ENCODE assay signal across 20 cellular contexts in the genomic region with DNA sequence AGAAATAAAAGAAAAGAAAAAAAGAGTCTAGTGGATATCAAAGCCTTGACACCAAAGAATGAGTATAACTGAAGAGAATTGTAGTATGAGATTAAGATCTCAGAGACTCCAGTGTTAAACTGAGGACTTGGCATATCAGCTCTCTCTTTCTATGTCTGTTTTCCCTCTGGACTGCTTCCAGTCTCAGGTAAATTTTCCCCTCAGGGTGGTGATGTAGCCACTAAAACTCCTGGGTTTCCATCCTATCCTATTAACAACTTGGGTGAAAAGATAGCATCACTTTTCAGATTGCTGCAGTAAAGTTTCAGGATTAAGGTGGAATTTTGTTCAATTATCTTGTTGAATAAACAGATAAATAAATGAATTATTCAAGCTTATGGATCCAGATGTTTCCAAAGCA.
DNase-seq lines count a peak whose midpoint lies in the region; ATAC-seq and TF ChIP-seq lines count a peak whose summit lies in the region.
"Had no signal": no experiment of that assay in that cellular context is flagged by ENCODE, and none has a peak within 500 bp of the region (broad histone marks: within the 10 kb centered on the region; RNA-seq: fewer than 3 reads in every experiment).

No MANE protein-coding gene starts in this region.

- H3K4me1 Mint-ChIP-seq in T-helper 17 cell (peaks cover 5% of the 10 kb centered on the region), osteocyte (ENCODE audit: unreplicated experiment) (peaks cover 12% of the 10 kb centered on the region)
- peaks cover 5% of the 10 kb centered on the region for H3K4me1 Mint-ChIP-seq in stimulated activated memory B cell treated with anti-CD40 and anti-IgM and Interleukin-4, amounts not matched to agents 10 μg/mL and 1 μg/mL and 100 μg/mL, for 72 hours
- H3K4me1 Mint-ChIP-seq: B cell had no signal

- intact Hi-C loops in A673 (cut with micrococcal nuclease; ENCODE audit: unreplicated experiment) = no loop called here
- intact Hi-C loops in psoas muscle (cut with DNase I) = no loop called here

- H3K9me3 ChIP-seq in T-helper 17 cell (ENCODE audit: control insufficient read depth, low read length, poor library complexity, severe bottlenecking) (no peaks in the 10 kb centered on the region), A673 (ENCODE audit: low read depth, low read length, poor library complexity, severe bottlenecking) (no peaks in the 10 kb centered on the region), psoas muscle (no peaks in the 10 kb centered on the region)
- H3K9me3 ChIP-seq: Caco-2 had no signal

- H3K27me3 ChIP-seq in A673 (replicated peaks; ENCODE audit: insufficient read depth, low read depth, low read length, poor library complexity) (no peaks in the 10 kb centered on the region), psoas muscle (ENCODE audit: insufficient read depth in 3 of 3, low read length in 2 of 3) (no peaks in the 10 kb centered on the region)
- H3K27me3 ChIP-seq: BLaER1 treated with 17β-estradiol and CSF1 and Interleukin-3, amounts not matched to agents 10 nM and 100 nM had no signal

- H3K4me3 Mint-ChIP-seq in T-helper 17 cell = no peak overlapping the region
- H3K4me3 Mint-ChIP-seq in osteocyte (ENCODE audit: unreplicated experiment) = no peak overlapping the region
- H3K4me3 Mint-ChIP-seq in stimulated activated memory B cell treated with anti-CD40 and anti-IgM and Interleukin-4, amounts not matched to agents 10 μg/mL and 1 μg/mL and 100 μg/mL, for 72 hours = no peak overlapping the region
- H3K4me3 Mint-ChIP-seq: B cell; CD4-positive, alpha-beta T cell; CD8-positive, alpha-beta T cell had no signal

- DNase-seq in ELF-1 (ENCODE audit: low read depth, low spot score) (peak; percentile 8), M059J (ENCODE audit: low read depth) (peak; percentile 33), T-helper 17 cell (no peak), osteocyte (ENCODE audit: extremely low spot score, unreplicated experiment) (no peak), A673 (ENCODE audit: low spot score) (no peak), psoas muscle (no peak)
- DNase-seq: 8988T; AML-193; Caco-2; Calu3; CD4-positive, alpha-beta T cell; CD8-positive, alpha-beta T cell; DMS79 treated with DMSO at 0.1 percent for 48 hours; GDM1 had no signal

- POLR2A ChIA-PET in A673 (lab: Charles Lee; ENCODE audit: low non-redundant PET) = no interaction called here

- peak overlapping the region; percentile 19 for H3K27ac Mint-ChIP-seq in T-helper 17 cell
- H3K27ac Mint-ChIP-seq in osteocyte (ENCODE audit: unreplicated experiment) = peak overlapping the region; percentile 23
- no peak overlapping the region for H3K27ac Mint-ChIP-seq in stimulated activated memory B cell treated with anti-CD40 and anti-IgM and Interleukin-4, amounts not matched to agents 10 μg/mL and 1 μg/mL and 100 μg/mL, for 72 hours
- H3K27ac Mint-ChIP-seq: CD4-positive, alpha-beta T cell; CD8-positive, alpha-beta T cell had no signal

- H3K4me1 ChIP-seq in A673 (ENCODE audit: insufficient read depth, low read length, poor library complexity, severe bottlenecking) (no peaks in the 10 kb centered on the region), psoas muscle (no peaks in the 10 kb centered on the region)
- H3K4me1 ChIP-seq: BLaER1 treated with 17β-estradiol and CSF1 and Interleukin-3, amounts not matched to agents 10 nM and 100 nM; Caco-2 had no signal

- H3K36me3 Mint-ChIP-seq in T-helper 17 cell (ENCODE audit: low read depth) (peaks cover 13% of the 10 kb centered on the region), osteocyte (ENCODE audit: unreplicated experiment) (peaks cover 53% of the 10 kb centered on the region)
- peaks cover 57% of the 10 kb centered on the region for H3K36me3 Mint-ChIP-seq in stimulated activated memory B cell treated with anti-CD40 and anti-IgM and Interleukin-4, amounts not matched to agents 10 μg/mL and 1 μg/mL and 100 μg/mL, for 72 hours

- no peaks in the 10 kb centered on the region for H3K36me3 ChIP-seq in A673 (ENCODE audit: insufficient read depth, low read length, poor library complexity, severe bottlenecking)
- H3K36me3 ChIP-seq in psoas muscle (ENCODE audit: insufficient read depth in 1 of 2, low read depth in 1 of 2) = peaks cover 2 to 30% of the 10 kb centered on the region in 2 donors

- ATAC-seq in T-helper 17 cell (no peak), HG02763 (IDR thresholded peaks at IDR 0.05; ENCODE audit: unreplicated experiment) (no peak), psoas muscle (no peak)
- no peak for ATAC-seq in stimulated activated memory B cell treated with anti-CD40 and anti-IgM and Interleukin-4, amounts not matched to agents 10 μg/mL and 1 μg/mL and 100 μg/mL, for 72 hours
- ATAC-seq: CD8-positive, alpha-beta T cell; GM12878 had no signal

- BruUV-seq in A673 (replicated peaks; lab: Mats Ljungman, UMichigan) = no TSS peak

- CTCF ChIA-PET in A673 (lab: Charles Lee) = no interaction called here

- H3K27ac ChIP-seq in A673 (ENCODE audit: low read depth, low read length, poor library complexity, severe bottlenecking) = no peak overlapping the region
- H3K27ac ChIP-seq in psoas muscle = no peak overlapping the region
- H3K27ac ChIP-seq: BLaER1 treated with 17β-estradiol and CSF1 and Interleukin-3, amounts not matched to agents 10 nM and 100 nM; C4-2B had no signal

- no peaks in the 10 kb centered on the region for H3K9me3 Mint-ChIP-seq in osteocyte (ENCODE audit: unreplicated experiment)
- no peaks in the 10 kb centered on the region for H3K9me3 Mint-ChIP-seq in stimulated activated memory B cell treated with anti-CD40 and anti-IgM and Interleukin-4, amounts not matched to agents 10 μg/mL and 1 μg/mL and 100 μg/mL, for 72 hours
- H3K9me3 Mint-ChIP-seq: CD4-positive, alpha-beta T cell; CD8-positive, alpha-beta T cell had no signal

- TF ChIP-seq CTCF in osteocyte (IDR thresholded peaks at IDR 0.05) (no peak), A673 (conservative IDR thresholded peaks at IDR 0.05; ENCODE audit: low read depth, low read length) (no peak), psoas muscle (IDR thresholded peaks at IDR 0.05) (no peak)

- H3K27me3 Mint-ChIP-seq in T-helper 17 cell (peaks cover 14% of the 10 kb centered on the region), osteocyte (ENCODE audit: unreplicated experiment) (no peaks in the 10 kb centered on the region)
- no peaks in the 10 kb centered on the region for H3K27me3 Mint-ChIP-seq in stimulated activated memory B cell treated with anti-CD40 and anti-IgM and Interleukin-4, amounts not matched to agents 10 μg/mL and 1 μg/mL and 100 μg/mL, for 72 hours
- H3K27me3 Mint-ChIP-seq: B cell; CD4-positive, alpha-beta T cell had no signal

- H3K4me3 ChIP-seq in A673 (ENCODE audit: low read depth, low read length, poor library complexity, severe bottlenecking) = no peak overlapping the region
- no peak overlapping the region for H3K4me3 ChIP-seq in psoas muscle
- H3K4me3 ChIP-seq: BLaER1 treated with 17β-estradiol and CSF1 and Interleukin-3, amounts not matched to agents 10 nM and 100 nM; GM12878 had no signal

Comparison
In these comparisons a context has a peak if more than half of its experiments do, and no peak if none do; other contexts are left out.
1. DNase-seq: peak in ELF-1 (single experiment) and M059J (single experiment); none in T-helper 17 cell (0 of 3), osteocyte (single experiment), A673 (single experiment) and psoas muscle (0 of 2).